ENCODE assay signal across 8 cellular contexts in the genomic region with DNA sequence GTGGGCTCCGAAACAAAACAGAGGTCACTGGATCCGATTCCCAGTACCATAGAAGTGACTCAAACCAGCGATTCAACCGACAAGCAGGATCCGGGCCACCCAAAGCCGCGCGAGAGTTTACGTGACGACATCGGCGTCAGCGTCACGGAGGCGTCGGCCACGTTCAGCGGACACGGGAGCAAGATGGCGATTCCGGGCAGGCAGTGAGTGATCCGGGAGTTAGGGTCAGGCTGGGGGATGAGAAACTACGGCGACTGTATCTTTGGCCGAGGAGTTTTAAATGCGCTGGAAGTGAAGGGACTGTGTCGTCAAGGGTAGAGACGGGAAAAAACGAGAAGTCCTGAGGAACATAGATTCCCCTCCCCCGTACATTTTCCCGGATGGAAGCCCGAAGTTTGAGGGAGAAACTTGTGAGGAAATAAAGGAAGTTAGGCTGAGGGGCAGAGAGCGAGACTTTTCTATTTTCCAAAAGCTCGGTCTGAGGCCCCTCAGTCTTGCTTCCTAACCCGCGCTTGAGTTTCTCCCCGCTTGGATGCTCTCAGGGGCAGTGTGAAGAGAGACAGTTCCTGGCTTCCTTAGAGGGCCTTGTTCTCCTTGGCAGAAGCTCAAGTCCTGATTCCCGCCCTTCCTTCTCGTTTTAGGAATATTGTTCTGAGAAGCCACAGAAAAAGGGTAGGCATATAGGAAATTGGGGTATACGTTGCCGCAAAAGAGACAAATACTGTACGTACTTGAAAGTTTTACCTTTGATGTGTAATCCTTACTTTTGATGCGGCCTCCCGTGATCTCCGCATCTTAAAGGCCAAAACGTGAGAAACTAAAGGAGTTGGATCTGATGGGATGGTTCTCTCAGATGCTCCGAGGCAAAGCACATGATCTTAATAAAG. TPM values are rescaled to one million over a fixed set of nuclear protein-coding genes. Genes with fewer than 3 reads are reported as not detected.
DNase-seq lines count a peak whose midpoint lies in the region; ATAC-seq and TF ChIP-seq lines count a peak whose summit lies in the region.

Gene NSRP1, plus strand, starts transcription at position 156 of the 887 bp plus-strand sequence. Its CDS starts 28 bp downstream, at position 184.

- H3K27ac ChIP-seq in SJSA1 (peak within 1 kb of the TSS; percentile 98), foreskin keratinocyte (peak within 1 kb of the TSS; percentile 97), stomach (peak within 1 kb of the TSS; percentile 93 to 96 (median 95))

- no peaks in the 10 kb centered on the region for H3K9me3 ChIP-seq in SJSA1 (replicated peaks)
- H3K9me3 ChIP-seq in stomach = no peaks in the 10 kb centered on the region

- H3K4me1 Mint-ChIP-seq in neural crest cell = peaks cover 31% of the 10 kb centered on the region

- peaks cover 11% of the 10 kb centered on the region for H3K36me3 Mint-ChIP-seq in neural crest cell (ENCODE audit: low read depth)

- peak; percentile 98 for DNase-seq in ELR (ENCODE audit: low read depth)
- DNase-seq in HCEC 1CT = peak; percentile 95
- DNase-seq in MV-4-11 (lab: John Stamatoyannopoulos, UW) = peak; percentile 89
- peak; percentile 90 to 95 for DNase-seq in SJSA1 (ENCODE audit: low read depth in 1 of 2, low spot score in 2 of 2)
- DNase-seq in activated gamma-delta T cell treated with anti-CD3 and anti-CD28 coated beads, Interleukin-2, amount 50 U/mL, for 16 hours (ENCODE audit: low read depth) = peak; percentile 83
- DNase-seq in foreskin keratinocyte = peak; percentile 78 to 88
- peak; percentile 90 for DNase-seq in neural crest cell (ENCODE audit: low read depth, low spot score)
- DNase-seq in stomach = peak; percentile 95

- no peak for TF ChIP-seq EP300 in stomach (IDR thresholded peaks at IDR 0.05)

- no peaks in the 10 kb centered on the region for H3K9me3 Mint-ChIP-seq in neural crest cell

- H3K36me3 ChIP-seq in SJSA1 (peaks cover 41% of the 10 kb centered on the region), stomach (peaks cover 5 to 29% (median 25%) of the 10 kb centered on the region in 4 donors)

- H3K27me3 ChIP-seq in SJSA1 (replicated peaks) (no peaks in the 10 kb centered on the region), foreskin keratinocyte (no peaks in the 10 kb centered on the region), stomach (no peaks in the 10 kb centered on the region)

- H3K27me3 Mint-ChIP-seq in neural crest cell (ENCODE audit: low read depth) = no peaks in the 10 kb centered on the region

- intact Hi-C loops in stomach (cut with DNase I; ENCODE audit: low total_unique reads) = no loop called here

- H3K4me1 ChIP-seq in SJSA1 (replicated peaks) = no peaks in the 10 kb centered on the region
- H3K4me1 ChIP-seq in foreskin keratinocyte = peaks cover 12% of the 10 kb centered on the region
- H3K4me1 ChIP-seq in stomach = peaks cover 4 to 45% (median 39%) of the 10 kb centered on the region in 4 donors

- H3K4me3 Mint-ChIP-seq in neural crest cell = peak within 1 kb of the TSS; percentile 96

- H3K27ac Mint-ChIP-seq in neural crest cell (ENCODE audit: unreplicated experiment) = peak within 1 kb of the TSS; percentile 100

- TF ChIP-seq CTCF in foreskin keratinocyte (conservative IDR thresholded peaks at IDR 0.05) (no peak), neural crest cell (conservative IDR thresholded peaks at IDR 0.05) (no peak), stomach (IDR thresholded peaks at IDR 0.05) (no peak)

- peak in 2 of 4 donors; percentile 88 to 97 for TF ChIP-seq POLR2A in stomach (IDR thresholded peaks at IDR 0.05)

- peak; percentile 96 for ATAC-seq in foreskin keratinocyte

- 0 to 1% (median 0%) methylated on average over 42 to 47 of the region's 47 CpGs for WGBS in stomach, 5 donors

- H3K4me3 ChIP-seq in SJSA1 = peak within 1 kb of the TSS; percentile 72
- peak within 1 kb of the TSS; percentile 47 to 63 (median 61) for H3K4me3 ChIP-seq in stomach

RNA-seq across cellular contexts. Expression of gene NSRP1, which starts in this region (rescaled TPM):
- total RNA-seq in SJSA1 (2014; rRNA removed; shearing (Covaris generic)) = 10.9 and 15.9 TPM in 2 replicates
- total RNA-seq in foreskin keratinocyte = 12.9 and 16.9 TPM in 2 replicates
- polyA plus RNA-seq in foreskin keratinocyte = 11.6 and 12.9 TPM in 2 replicates
- total RNA-seq in neural crest cell = 28.2 and 30.7 TPM in 2 replicates
- 100 to 1,000 TPM in 1 of 5 donors, 10 to 100 TPM in 3, 1 to 10 TPM in 1; 5.4 to 110 (median 21.6) TPM for total RNA-seq in stomach
- polyA plus RNA-seq in stomach = 10 to 100 TPM; 19.1 to 35.6 (median 33.1) TPM

Comparison
In these comparisons a context has a peak if more than half of its experiments do, and no peak if none do; other contexts are left out.
1. Peak in every context shown above with its lines: DNase-seq, ATAC-seq, H3K4me3 ChIP-seq and H3K27ac ChIP-seq.